ENCODE assay signal across 8 cellular contexts in genomic region chr17:42286411-42287295, GRCh38. TPM values are rescaled to one million over a fixed set of nuclear protein-coding genes. Genes with fewer than 3 reads are reported as not detected.
DNase-seq lines count a peak whose midpoint lies in the region; ATAC-seq and TF ChIP-seq lines count a peak whose summit lies in the region.

No MANE protein-coding gene starts in this region.

- no peak overlapping the region for H2AFZ ChIP-seq in PC-9

- H3K4me1 ChIP-seq in PC-9 (replicated peaks; ENCODE audit: insufficient read depth) = no peaks in the 10 kb centered on the region

- H3K27me3 Mint-ChIP-seq in activated CD8-positive, alpha-beta memory T cell treated with anti-CD3 and anti-CD28 coated beads, Interleukin-2, amount 10 ng/mL, durations not matched to agents 7 days and 5 days = no peaks in the 10 kb centered on the region

- CTCF ChIA-PET in activated CD8-positive, alpha-beta memory T cell treated with anti-CD3 and anti-CD28 coated beads, Interleukin-2, amount 10 ng/mL, durations not matched to agents 7 days and 5 days (lab: Charles Lee) = interaction anchor here (0.6 to 3.5 kb wide), 9 partner anchors 8 to 119 kb away, joined by 3 to 18 read pairs (median 4); partner anchors contain the start of gene STAT3
- CTCF ChIA-PET in PC-9 (lab: Charles Lee) = no interaction called here

- TF ChIP-seq CTCF in GM12865 (IDR thresholded peaks at IDR 0.05; ENCODE audit: insufficient read depth, low read depth, low read length, missing control alignments) = no peak
- no peak for TF ChIP-seq CTCF in PC-9 (conservative IDR thresholded peaks at IDR 0.05)
- TF ChIP-seq CTCF in GM20000 (IDR thresholded peaks at IDR 0.05; ENCODE audit: extremely low read depth, missing control alignments) = no peak

- H3K4me3 Mint-ChIP-seq in activated CD8-positive, alpha-beta memory T cell treated with anti-CD3 and anti-CD28 coated beads, Interleukin-2, amount 10 ng/mL, durations not matched to agents 7 days and 5 days = peak overlapping the region; percentile 96

- no peaks in the 10 kb centered on the region for H3K36me3 ChIP-seq in PC-9 (ENCODE audit: low read depth)

- H3K36me3 Mint-ChIP-seq in activated CD8-positive, alpha-beta memory T cell treated with anti-CD3 and anti-CD28 coated beads, Interleukin-2, amount 10 ng/mL, durations not matched to agents 7 days and 5 days = peaks cover 12% of the 10 kb centered on the region

- no peaks in the 10 kb centered on the region for H3F3A ChIP-seq in PC-9 (ENCODE audit: insufficient read depth, low read depth)

- DNase-seq in GM12865 (ENCODE audit: low read depth) = peak; percentile 41
- no peak for DNase-seq in activated CD8-positive, alpha-beta memory T cell treated with anti-CD3 and anti-CD28 coated beads, Interleukin-2, amount 10 ng/mL, durations not matched to agents 7 days and 5 days
- peak; percentile 64 for DNase-seq in cardiac septum (ENCODE audit: low spot score)
- DNase-seq in PC-9 = no peak
- DNase-seq in GM20000 (ENCODE audit: low spot score) = no peak

- H3K9me3 Mint-ChIP-seq in activated CD8-positive, alpha-beta memory T cell treated with anti-CD3 and anti-CD28 coated beads, Interleukin-2, amount 10 ng/mL, durations not matched to agents 7 days and 5 days (ENCODE audit: low read depth) = no peaks in the 10 kb centered on the region

- H3K27me3 ChIP-seq in PC-9 (ENCODE audit: insufficient read depth, low read depth) = peaks cover 29% of the 10 kb centered on the region

- no peaks in the 10 kb centered on the region for H4K20me1 ChIP-seq in PC-9 (ENCODE audit: insufficient read depth)

- H3K27ac Mint-ChIP-seq in activated CD8-positive, alpha-beta memory T cell treated with anti-CD3 and anti-CD28 coated beads, Interleukin-2, amount 10 ng/mL, durations not matched to agents 7 days and 5 days = peak overlapping the region; percentile 97

- H3K4me1 Mint-ChIP-seq in activated CD8-positive, alpha-beta memory T cell treated with anti-CD3 and anti-CD28 coated beads, Interleukin-2, amount 10 ng/mL, durations not matched to agents 7 days and 5 days = peaks cover 51% of the 10 kb centered on the region

- BruUV-seq in PC-9 (replicated peaks; lab: Mats Ljungman, UMichigan) = no TSS peak

- H3K4me3 ChIP-seq in GM12865 (ENCODE audit: low read depth, low read length) (peak overlapping the region; percentile 85), skin epidermis (peak overlapping the region in 6 of 7 experiments; percentile 49 to 68 (median 54)), PC-9 (no peak overlapping the region)

- intact Hi-C loops in cardiac septum (cut with DNase I) = loop anchor here (5.0 kb wide), 1 partner anchor 39 kb away; no protein-coding TSS in a partner anchor
- intact Hi-C loops in PC-9 (cut with micrococcal nuclease; ENCODE audit: unreplicated experiment) = no loop called here

- ATAC-seq in activated CD8-positive, alpha-beta memory T cell treated with anti-CD3 and anti-CD28 coated beads, Interleukin-2, amount 10 ng/mL, durations not matched to agents 7 days and 5 days = no peak
- ATAC-seq in GM19351 (IDR thresholded peaks at IDR 0.05; ENCODE audit: unreplicated experiment) (no peak), HG02840 (IDR thresholded peaks at IDR 0.05; ENCODE audit: low FRiP score, unreplicated experiment) (no peak)

- POLR2A ChIA-PET in PC-9 (lab: Charles Lee; ENCODE audit: unreplicated experiment) = interaction anchor here (0.7 kb wide), 1 partner anchor 152 kb away, joined by 9 read pairs; no protein-coding TSS in a partner anchor

- H3K4me2 ChIP-seq in PC-9 = no peak overlapping the region

- H3K9me2 ChIP-seq in PC-9 (ENCODE audit: insufficient read depth) = no peaks in the 10 kb centered on the region

- H3K9me3 ChIP-seq in PC-9 (ENCODE audit: insufficient read depth, low read depth) = no peaks in the 10 kb centered on the region

- H3K27ac ChIP-seq in skin epidermis (peak overlapping the region; percentile 4 to 98 (median 90)), PC-9 (no peak overlapping the region)

- H3K79me2 ChIP-seq in PC-9 (ENCODE audit: low read depth) = no peaks in the 10 kb centered on the region

RNA-seq across cellular contexts. Expression of gene STAT5A, which starts 1.6 kb away (rescaled TPM):
- 100 to 1,000 TPM; 118 to 127 TPM for total RNA-seq in activated CD8-positive, alpha-beta memory T cell treated with anti-CD3 and anti-CD28 coated beads, Interleukin-2, amount 10 ng/mL, durations not matched to agents 7 days and 5 days
- 12.1 TPM for total RNA-seq in cardiac septum
- total RNA-seq in PC-9 (2021) = 3.4 and 12.1 TPM in 2 replicates

RNA-seq across cellular contexts. Expression of gene STAT5B, which starts 10.5 kb away (rescaled TPM):
- total RNA-seq in activated CD8-positive, alpha-beta memory T cell treated with anti-CD3 and anti-CD28 coated beads, Interleukin-2, amount 10 ng/mL, durations not matched to agents 7 days and 5 days = 100 to 1,000 TPM; 112 to 116 TPM
- total RNA-seq in cardiac septum = 32.8 TPM
- 19.5 and 21.1 TPM in 2 replicates for total RNA-seq in PC-9 (2021)

Comparison
In these comparisons a context has a peak if more than half of its experiments do, and no peak if none do; other contexts are left out.
1. DNase-seq: peak in GM12865 (single experiment) and cardiac septum (single experiment); none in activated CD8-positive, alpha-beta memory T cell treated with anti-CD3 and anti-CD28 coated beads, Interleukin-2, amount 10 ng/mL, durations not matched to agents 7 days and 5 days (single experiment), PC-9 (0 of 2) and GM20000 (single experiment).